15 cellular contexts compared by ENCODE assay signal in genomic region chr20:20548527-20549266, GRCh38.
A peak's percentile ranks its signal among the peaks of the same experiment; 100 is the strongest.
DNase-seq lines count a peak whose midpoint lies in the region; ATAC-seq and TF ChIP-seq lines count a peak whose summit lies in the region.
"Had no signal": no experiment of that assay in that cellular context is flagged by ENCODE, and none has a peak within 500 bp of the region (broad histone marks: within the 10 kb centered on the region; RNA-seq: fewer than 3 reads in every experiment).

No MANE protein-coding gene starts in this region.

- H3K4me1 ChIP-seq in liver (ENCODE audit: control insufficient read depth in 4 of 4, insufficient read depth in 4 of 4, low read length in 3 of 4): peaks cover 0 to 25% (median 18%) of the 10 kb centered on the region in 4 donors

- H3K4me3 ChIP-seq in liver (ENCODE audit: low read depth in 1 of 3, low read length in 3 of 3): no peak overlapping the region
- H3K4me3 ChIP-seq: BLaER1 treated with 17β-estradiol and CSF1 and Interleukin-3, amounts not matched to agents 10 nM and 100 nM; ovary had no signal

- H3K9me3 ChIP-seq in liver (ENCODE audit: control insufficient read depth in 4 of 4, low read length in 3 of 4): no peaks in the 10 kb centered on the region
- H3K9me3 ChIP-seq: BLaER1 treated with 17β-estradiol and CSF1 and Interleukin-3, amounts not matched to agents 10 nM and 100 nM; ovary had no signal

- H3K9ac ChIP-seq in liver (ENCODE audit: low read depth in 1 of 2, low read length in 2 of 2): no peak overlapping the region
- H3K9ac ChIP-seq: KMS-11 had no signal

- H3K36me3 ChIP-seq in liver (ENCODE audit: control insufficient read depth in 4 of 4, insufficient read depth in 3 of 4, low read depth in 1 of 4, low read length in 3 of 4): peaks cover 1 to 12% (median 9%) of the 10 kb centered on the region in 4 donors
- H3K36me3 ChIP-seq: ovary had no signal

- H3K9me3 Mint-ChIP-seq in activated T-helper 17 cell treated with anti-CD3 and anti-CD28 coated beads, Interleukin-2, amount 50 U/mL, for 72 hours: no peaks in the 10 kb centered on the region
- H3K9me3 Mint-ChIP-seq: T-helper 1 cell treated with Interleukin-12 subunit alpha and Interleukin-12 subunit beta and Interleukin-4 antibody, amounts not matched to agents 30 μg/mL and 1 μg/mL, for 36 hours had no signal

- DNase-seq in DMS 273 treated with DMSO at 0.1 percent for 48 hours (lab: John Stamatoyannopoulos, UW): peak; percentile 91
- peak; percentile 77 to 95 for DNase-seq in NCI-H2081 (lab: John Stamatoyannopoulos, UW)
- DNase-seq in stimulated activated naive CD4-positive, alpha-beta T cell (lab: John Stamatoyannopoulos, UW): no peak
- no peak for DNase-seq in stimulated activated CD8-positive, alpha-beta memory T cell treated with anti-CD3 and anti-CD28 coated beads, Interleukin-4, amount 100 ng/mL, for 48 hours
- DNase-seq: activated CD4-positive, alpha-beta T cell treated with anti-CD3 and anti-CD28 coated beads, Interleukin-2, amount 50 U/mL, for 4 hours; activated effector memory CD4-positive, alpha-beta T cell treated with Interleukin-2 at 50 U/mL for 16 hours; ovary; stimulated activated naive CD4-positive, alpha-beta T cell treated with Interleukin-2 at 50 U/mL for 16 hours had no signal

- H3K4me1 Mint-ChIP-seq in activated T-helper 17 cell treated with anti-CD3 and anti-CD28 coated beads, Interleukin-2, amount 50 U/mL, for 72 hours: peaks cover 13% of the 10 kb centered on the region

- H3K27me3 Mint-ChIP-seq in activated T-helper 17 cell treated with anti-CD3 and anti-CD28 coated beads, Interleukin-2, amount 50 U/mL, for 72 hours: no peaks in the 10 kb centered on the region

- WGBS in liver: 29% methylated on average over 5 of the region's 5 CpGs

- H3K27ac Mint-ChIP-seq in activated T-helper 17 cell treated with anti-CD3 and anti-CD28 coated beads, Interleukin-2, amount 50 U/mL, for 72 hours: no peak overlapping the region
- H3K27ac Mint-ChIP-seq: T-helper 1 cell treated with Interleukin-12 subunit alpha and Interleukin-12 subunit beta and Interleukin-4 antibody, amounts not matched to agents 30 μg/mL and 1 μg/mL, for 36 hours had no signal

- TF ChIP-seq CTCF in VCaP (conservative IDR thresholded peaks at IDR 0.05) (no peak), liver (IDR thresholded peaks at IDR 0.05; ENCODE audit: low read depth, low read length, missing input control) (no peak)

- peaks cover 39% of the 10 kb centered on the region for H3K36me3 Mint-ChIP-seq in activated T-helper 17 cell treated with anti-CD3 and anti-CD28 coated beads, Interleukin-2, amount 50 U/mL, for 72 hours (ENCODE audit: low read depth)

- no peak for ATAC-seq in GM19328 (IDR thresholded peaks at IDR 0.05; ENCODE audit: unreplicated experiment)
- no peak for ATAC-seq in activated T-helper 17 cell treated with anti-CD3 and anti-CD28 coated beads, Interleukin-2, amount 50 U/mL, for 72 hours (replicated peaks)

- no peak for TF ChIP-seq RAD21 in liver (IDR thresholded peaks at IDR 0.05)

- H3K27me3 ChIP-seq in liver (ENCODE audit: control insufficient read depth in 4 of 4, insufficient read depth in 4 of 4, low read length in 3 of 4): no peaks in the 10 kb centered on the region
- H3K27me3 ChIP-seq: BLaER1 treated with 17β-estradiol and CSF1 and Interleukin-3, amounts not matched to agents 10 nM and 100 nM; ovary had no signal

- H3K27ac ChIP-seq in VCaP: peak overlapping the region; percentile 93
- peak overlapping the region in 1 of 2 donors; percentile 2 for H3K27ac ChIP-seq in liver (ENCODE audit: low read depth in 1 of 2, low read length in 2 of 2)
- H3K27ac ChIP-seq: KMS-11, ovary had no signal

- H3K4me3 Mint-ChIP-seq in activated T-helper 17 cell treated with anti-CD3 and anti-CD28 coated beads, Interleukin-2, amount 50 U/mL, for 72 hours: no peak overlapping the region
- H3K4me3 Mint-ChIP-seq: T-helper 1 cell treated with Interleukin-12 subunit alpha and Interleukin-12 subunit beta and Interleukin-4 antibody, amounts not matched to agents 30 μg/mL and 1 μg/mL, for 36 hours had no signal

TF ChIP-seq in liver, 16 proteins besides CTCF, POLR2A, EP300 and RAD21:
- TF ChIP-seq HNF4A (conservative IDR thresholded peaks at IDR 0.05): peak; percentile 54 to 60
- peak; percentile 27 for TF ChIP-seq HNF4G (IDR thresholded peaks at IDR 0.05)
- TF ChIP-seq YY1 (IDR thresholded peaks at IDR 0.05): peak; percentile 66
- peak in 1 of 2 donors; percentile 25 for TF ChIP-seq GABPA (IDR thresholded peaks at IDR 0.05 in 1 of 2, conservative IDR thresholded peaks at IDR 0.05 in 1 of 2)
- peak; percentile 21 for TF ChIP-seq MAX (IDR thresholded peaks at IDR 0.05)
- TF ChIP-seq FOXA1 (IDR thresholded peaks at IDR 0.05): no peak
- peak; percentile 35 for TF ChIP-seq FOXA2 (IDR thresholded peaks at IDR 0.05)
- no peak for TF ChIP-seq EGR1 (IDR thresholded peaks at IDR 0.05; ENCODE audit: low read depth in 2 of 2)
- TF ChIP-seq RXRA (IDR thresholded peaks at IDR 0.05): peak in 1 of 2 donors; percentile 32
- peak in 1 of 2 donors; percentile 23 for TF ChIP-seq JUND (IDR thresholded peaks at IDR 0.05)

Comparison
In these comparisons a context has a peak if more than half of its experiments do, and no peak if none do; other contexts are left out.
1. DNase-seq: peak in DMS 273 treated with DMSO at 0.1 percent for 48 hours (single experiment) and NCI-H2081 (2 of 2); none in stimulated activated naive CD4-positive, alpha-beta T cell (0 of 6) and stimulated activated CD8-positive, alpha-beta memory T cell treated with anti-CD3 and anti-CD28 coated beads, Interleukin-4, amount 100 ng/mL, for 48 hours (single experiment).